Comparison of ENCODE assay signal across 35 cellular contexts in genomic region chr11:35766651-35767050, GRCh38.
DNase-seq lines count a peak whose midpoint lies in the region; ATAC-seq and TF ChIP-seq lines count a peak whose summit lies in the region.
"Had no signal": no experiment of that assay in that cellular context is flagged by ENCODE, and none has a peak within 500 bp of the region (broad histone marks: within the 10 kb centered on the region; RNA-seq: fewer than 3 reads in every experiment).

No MANE protein-coding gene starts in this region.

- no peaks in the 10 kb centered on the region for H3K27me3 ChIP-seq in Karpas-422 (ENCODE audit: low read length)
- no peaks in the 10 kb centered on the region for H3K27me3 ChIP-seq in neural progenitor cell
- H3K27me3 ChIP-seq: BE2C; BLaER1; BLaER1 treated with 17β-estradiol and CSF1 and Interleukin-3, amounts not matched to agents 10 nM and 100 nM had no signal

- peak; percentile 23 for DNase-seq in Karpas-422
- peak; percentile 58 for DNase-seq in kidney tubule cell (ENCODE audit: low spot score)
- DNase-seq in renal cortical epithelial cell (ENCODE audit: low read depth) = peak; percentile 54
- no peak for DNase-seq in G401 (ENCODE audit: low spot score)
- DNase-seq in left cardiac atrium = no peak
- DNase-seq in neural progenitor cell (ENCODE audit: low spot score) = no peak
- DNase-seq: 8988T; ACHN; AML-193; BE2C; C1 segment of cervical spinal cord; Caco-2; Calu3; CD4-positive, alpha-beta memory T cell; CD4-positive, alpha-beta T cell; CD4-positive, CD25-positive, alpha-beta regulatory T cell; CD8-positive, alpha-beta memory T cell; CD8-positive, alpha-beta T cell; COR-L47; DMS 273 treated with DMSO at 0.1 percent for 48 hours; DMS153; DMS53; DMS79; DMS79 treated with DMSO at 0.1 percent for 48 hours; DND-41; EL had no signal

- H3K36me3 Mint-ChIP-seq in nephron (ENCODE audit: low read depth) (peaks cover 41% of the 10 kb centered on the region), neural progenitor cell (peaks cover 22% of the 10 kb centered on the region)

- no peaks in the 10 kb centered on the region for H3K9me3 ChIP-seq in Karpas-422 (ENCODE audit: low read length)
- no peaks in the 10 kb centered on the region for H3K9me3 ChIP-seq in neural progenitor cell (ENCODE audit: low read depth)
- H3K9me3 ChIP-seq: A549, BE2C, Caco-2 had no signal

- H2AFZ ChIP-seq in Karpas-422 (ENCODE audit: low read length) (no peak overlapping the region), neural progenitor cell (replicated peaks) (no peak overlapping the region)

- no peaks in the 10 kb centered on the region for H3F3A ChIP-seq in neural progenitor cell (ENCODE audit: low read depth)

- no peak for TF ChIP-seq CTCF in nephron (IDR thresholded peaks at IDR 0.05; ENCODE audit: unreplicated experiment in 3 of 3)
- no peak for TF ChIP-seq CTCF in neural progenitor cell (IDR thresholded peaks at IDR 0.05)

- H3K4me1 Mint-ChIP-seq in nephron (peaks cover 17% of the 10 kb centered on the region), neural progenitor cell (no peaks in the 10 kb centered on the region)
- H3K4me1 Mint-ChIP-seq: CD14-positive monocyte had no signal

- H4K20me1 ChIP-seq in Karpas-422 (ENCODE audit: insufficient read depth, low read depth, low read length) (0 out of 2 replicates have a peak, but pooled peaks cover 7% of the 10 kb centered on the region), neural progenitor cell (ENCODE audit: low read depth) (no peaks in the 10 kb centered on the region)

- H3K27ac ChIP-seq in Karpas-422 (ENCODE audit: low read length) (no peak overlapping the region), neural progenitor cell (no peak overlapping the region)
- H3K27ac ChIP-seq: 22Rv1; A549; BLaER1; BLaER1 treated with 17β-estradiol and CSF1 and Interleukin-3, amounts not matched to agents 10 nM and 100 nM; C4-2B had no signal

- no peaks in the 10 kb centered on the region for H3K9me2 ChIP-seq in Karpas-422 (replicated peaks; ENCODE audit: insufficient read depth, low read length)

- H3K9ac ChIP-seq in Karpas-422 (ENCODE audit: low read length) (no peak overlapping the region), neural progenitor cell (no peak overlapping the region)
- H3K9ac ChIP-seq: BLaER1; BLaER1 treated with 17β-estradiol and CSF1 and Interleukin-3, amounts not matched to agents 10 nM and 100 nM had no signal

- 0 out of 2 replicates have a peak, but pooled peaks cover 3% of the 10 kb centered on the region for H3K79me2 ChIP-seq in Karpas-422 (ENCODE audit: low read length)
- H3K79me2 ChIP-seq in neural progenitor cell (ENCODE audit: low read depth) = peaks cover 5% of the 10 kb centered on the region

- no peaks in the 10 kb centered on the region for H3K27me3 Mint-ChIP-seq in nephron (ENCODE audit: low read depth)
- H3K27me3 Mint-ChIP-seq in neural progenitor cell (ENCODE audit: insufficient read depth, low read depth) = no peaks in the 10 kb centered on the region
- H3K27me3 Mint-ChIP-seq: B cell; CD4-positive, alpha-beta memory T cell; CD4-positive, alpha-beta T cell; CD4-positive, CD25-positive, alpha-beta regulatory T cell; CD8-positive, alpha-beta memory T cell had no signal

- intact Hi-C loops in left cardiac atrium (cut with DNase I) = no loop called here

- H3K4me1 ChIP-seq in Karpas-422 (ENCODE audit: low read length) (no peaks in the 10 kb centered on the region), neural progenitor cell (no peaks in the 10 kb centered on the region)
- H3K4me1 ChIP-seq: A549, BE2C had no signal

- H3K36me3 ChIP-seq in Karpas-422 (ENCODE audit: insufficient read depth, low read length) (no peaks in the 10 kb centered on the region), neural progenitor cell (no peaks in the 10 kb centered on the region)
- H3K36me3 ChIP-seq: BE2C had no signal

- H3K4me3 ChIP-seq in Karpas-422 (ENCODE audit: low read length) = no peak overlapping the region
- H3K4me3 ChIP-seq in neural progenitor cell = no peak overlapping the region
- H3K4me3 ChIP-seq: A549; BLaER1; BLaER1 treated with 17β-estradiol and CSF1 and Interleukin-3, amounts not matched to agents 10 nM and 100 nM had no signal

- peak overlapping the region in 2 of 3 experiments; percentile 14 to 70 for H3K27ac Mint-ChIP-seq in nephron
- H3K27ac Mint-ChIP-seq in neural progenitor cell = no peak overlapping the region
- H3K27ac Mint-ChIP-seq: B cell; CD14-positive monocyte; CD4-positive, alpha-beta memory T cell; CD4-positive, alpha-beta T cell; CD4-positive, CD25-positive, alpha-beta regulatory T cell; CD8-positive, alpha-beta memory T cell; CD8-positive, alpha-beta T cell had no signal

- H3K4me2 ChIP-seq in Karpas-422 (ENCODE audit: low read depth, low read length, poor library complexity, severe bottlenecking) (no peak overlapping the region), neural progenitor cell (no peak overlapping the region)
- H3K4me2 ChIP-seq: A549; BLaER1; BLaER1 treated with 17β-estradiol and CSF1 and Interleukin-3, amounts not matched to agents 10 nM and 100 nM had no signal

- ATAC-seq in esophagus mucosa = no peak
- no peak for ATAC-seq in left cardiac atrium
- ATAC-seq: A549; CD8-positive, alpha-beta T cell had no signal

- H3K9me3 Mint-ChIP-seq in nephron (peaks cover 16% of the 10 kb centered on the region), neural progenitor cell (peaks cover 18% of the 10 kb centered on the region)
- H3K9me3 Mint-ChIP-seq: CD4-positive, alpha-beta T cell; CD8-positive, alpha-beta T cell had no signal

- H3K4me3 Mint-ChIP-seq in nephron (no peak overlapping the region), neural progenitor cell (no peak overlapping the region)
- H3K4me3 Mint-ChIP-seq: B cell; CD14-positive monocyte; CD4-positive, alpha-beta memory T cell; CD4-positive, alpha-beta T cell; CD4-positive, CD25-positive, alpha-beta regulatory T cell; CD8-positive, alpha-beta memory T cell; CD8-positive, alpha-beta T cell had no signal

- in situ Hi-C loops in G401 (cut with HindIII; ENCODE audit: low sequenced_read_pairs) = no loop called here

Comparison
In these comparisons a context has a peak if more than half of its experiments do, and no peak if none do; other contexts are left out.
1. DNase-seq: peak in Karpas-422 (single experiment), kidney tubule cell (single experiment) and renal cortical epithelial cell (single experiment); none in G401 (single experiment), left cardiac atrium (single experiment) and neural progenitor cell (single experiment).